ENCODE assay signal across 8 cellular contexts in the genomic region with DNA sequence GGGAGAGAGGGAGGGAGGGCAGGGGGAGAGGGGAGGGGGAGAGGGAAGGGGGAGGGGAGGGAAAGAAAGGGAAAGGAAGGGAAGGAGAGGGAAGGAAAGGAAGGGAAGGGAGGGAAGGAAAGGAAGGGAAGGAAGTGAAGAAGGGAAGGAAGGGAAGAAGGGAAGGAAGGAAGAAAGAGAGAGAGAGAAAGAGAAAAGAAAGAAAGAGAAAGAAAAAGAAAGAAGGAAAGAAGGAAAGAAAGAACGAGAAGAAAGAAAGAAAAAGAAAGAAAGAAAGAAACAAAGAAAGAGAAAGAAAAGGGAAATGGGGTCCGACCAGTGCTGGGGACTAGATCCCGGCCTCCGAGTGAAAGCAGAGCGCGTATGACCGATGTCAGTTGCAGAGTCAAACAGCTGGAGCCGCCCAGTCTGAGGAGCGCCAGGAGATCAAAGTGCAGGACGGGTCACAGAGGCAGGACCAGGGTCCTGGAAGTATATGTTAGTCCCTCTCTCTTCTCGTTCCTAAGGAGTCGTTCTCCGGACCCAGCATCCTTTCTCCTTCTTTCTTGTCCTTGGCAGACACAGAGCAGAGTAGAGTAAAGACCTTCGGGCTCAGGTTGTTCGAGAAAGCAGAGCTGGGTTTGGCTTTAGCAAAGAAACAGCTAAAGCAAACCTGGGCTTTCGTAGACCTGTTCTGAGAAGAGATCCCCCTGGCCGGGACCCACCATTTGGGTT.
A peak's percentile ranks its signal among the peaks of the same experiment; 100 is the strongest.
DNase-seq lines count a peak whose midpoint lies in the region; ATAC-seq and TF ChIP-seq lines count a peak whose summit lies in the region.

No MANE protein-coding gene starts in this region.

- DNase-seq in AG04449 (ENCODE audit: low read depth, low spot score): no peak
- peak; percentile 21 for DNase-seq in RWPE1 (ENCODE audit: low spot score)
- DNase-seq in left cardiac atrium: no peak
- peak; percentile 33 for DNase-seq in superior temporal gyrus (ENCODE audit: extremely low spot score)
- DNase-seq in HPDE6-E6E7 (ENCODE audit: extremely low spot score): no peak
- DNase-seq in sigmoid colon: no peak
- DNase-seq in RPMI8226: no peak

- CTCF ChIA-PET in AG04449 (lab: Yijun Ruan, JAX) (interaction anchor here (0.8 to 5.1 kb wide), 48 partner anchors 9 to 803 kb away, joined by 3 to 133 read pairs (median 4); partner anchors contain the start of genes BOD1 and MSX2), RWPE1 (lab: Yijun Ruan, JAX) (interaction anchor here (0.6 to 2.9 kb wide), 26 partner anchors 10 to 517 kb away, joined by 3 to 52 read pairs (median 4); no protein-coding TSS in a partner anchor)

- intact Hi-C loops in left cardiac atrium (cut with DNase I): loop anchor here in 1 of 2 donors (1.0 kb wide), 1 partner anchor 374 kb away; no protein-coding TSS in a partner anchor
- intact Hi-C loops in sigmoid colon (cut with DNase I): loop anchor here (1.0 to 2.0 kb wide), 3 partner anchors 317 to 518 kb away; no protein-coding TSS in a partner anchor

- H3K27me3 ChIP-seq in sigmoid colon: peaks cover 0 to 34% (median 5%) of the 10 kb centered on the region in 3 donors

- 4 to 5% methylated on average over 17 of the region's 17 CpGs for WGBS in sigmoid colon, 2 donors

- no peaks in the 10 kb centered on the region for H3K36me3 ChIP-seq in sigmoid colon

- TF ChIP-seq CTCF in AG04449 (IDR thresholded peaks at IDR 0.05; ENCODE audit: insufficient read depth, low read length, missing control alignments) (no peak), RWPE1 (conservative IDR thresholded peaks at IDR 0.05; ENCODE audit: low read depth) (no peak), sigmoid colon (IDR thresholded peaks at IDR 0.05) (no peak)

- TF ChIP-seq POLR2A in sigmoid colon (IDR thresholded peaks at IDR 0.05): no peak

- H3K27ac ChIP-seq in RWPE1 (no peak overlapping the region), sigmoid colon (no peak overlapping the region)

- POLR2A ChIA-PET in AG04449 (lab: Yijun Ruan, JAX): no interaction called here
- POLR2A ChIA-PET in RWPE1 (lab: Yijun Ruan, JAX; ENCODE audit: low non-redundant PET): no interaction called here

- H3K4me3 ChIP-seq in AG04449 (ENCODE audit: low read depth, low read length) (peak overlapping the region; percentile 47), sigmoid colon (peak overlapping the region in 1 of 4 donors; percentile 10)

- no peaks in the 10 kb centered on the region for H3K9me3 ChIP-seq in sigmoid colon

- peaks cover 0 to 8% (median 6%) of the 10 kb centered on the region in 4 donors for H3K4me1 ChIP-seq in sigmoid colon

- peak; percentile 34 for ATAC-seq in GM19467 (IDR thresholded peaks at IDR 0.05; ENCODE audit: unreplicated experiment)
- peak; percentile 41 to 66 for ATAC-seq in left cardiac atrium

- no peak for TF ChIP-seq EP300 in sigmoid colon (IDR thresholded peaks at IDR 0.05)

Comparison
In these comparisons a context has a peak if more than half of its experiments do, and no peak if none do; other contexts are left out.
1. DNase-seq: peak in RWPE1 (single experiment) and superior temporal gyrus (single experiment); none in AG04449 (single experiment), left cardiac atrium (single experiment), HPDE6-E6E7 (single experiment), sigmoid colon (single experiment) and RPMI8226 (single experiment).